In the genomic region with DNA sequence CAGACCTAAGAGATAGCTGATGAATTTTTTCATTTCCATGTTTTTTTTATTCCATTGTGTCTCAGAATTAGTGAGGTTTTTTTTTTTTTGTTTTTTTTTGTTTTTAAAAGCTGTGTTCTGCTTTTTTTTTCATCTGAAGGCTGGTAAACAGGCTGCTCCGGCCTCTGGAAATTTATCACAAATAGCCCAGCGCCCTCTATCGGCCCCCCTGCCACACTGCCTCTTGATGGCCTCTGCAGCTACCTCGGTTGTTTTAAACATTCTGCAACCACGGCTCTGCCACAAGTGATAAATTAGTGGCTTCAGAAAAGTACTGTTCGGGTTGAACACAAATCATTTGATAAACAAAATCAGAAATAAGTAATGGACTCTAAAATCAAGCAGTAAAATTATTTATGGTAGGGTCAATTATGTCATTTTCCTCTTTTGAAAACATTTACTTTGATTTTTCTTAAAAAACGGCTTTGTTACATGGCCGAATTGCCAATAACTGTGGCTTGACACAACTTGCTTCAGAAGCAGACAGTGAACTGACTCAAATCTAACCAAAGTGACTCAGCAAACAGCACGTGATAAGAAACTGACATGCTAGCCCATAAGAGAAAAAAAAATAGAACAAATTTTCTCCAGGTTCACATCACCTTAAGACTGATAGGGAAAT, we compare ENCODE assay signal across 8 cellular contexts.
A peak's percentile ranks its signal among the peaks of the same experiment; 100 is the strongest.
DNase-seq lines count a peak whose midpoint lies in the region; ATAC-seq, FAIRE-seq and TF ChIP-seq lines count a peak whose summit lies in the region.

No MANE protein-coding gene starts in this region.

- H3K4me2 ChIP-seq in OCI-LY1 (ENCODE audit: low read length), result no peak overlapping the region

- DNase-seq in AG09309 (ENCODE audit: low read depth), result no peak
- peak; percentile 12 for DNase-seq in activated T-cell treated with anti-CD3 and anti-CD28 coated beads, Interleukin-2, amount 50 U/mL, for 4 hours
- DNase-seq in foreskin melanocyte, result peak; percentile 27
- DNase-seq in pancreas, result peak; percentile 21 to 82 (median 54)
- no peak for DNase-seq in dedifferentiated amniotic fluid mesenchymal stem cell (ENCODE audit: extremely low spot score)

- peak; percentile 56 for ATAC-seq in GM18499 (IDR thresholded peaks at IDR 0.05; ENCODE audit: insufficient read depth, unreplicated experiment)
- ATAC-seq in HG03342 (IDR thresholded peaks at IDR 0.05; ENCODE audit: unreplicated experiment), result peak; percentile 70
- ATAC-seq in activated T-cell treated with anti-CD3 and anti-CD28 coated beads, Interleukin-2, amount 50 U/mL, for 4 hours, result no peak
- ATAC-seq in pancreas, result peak in 3 of 4 donors; percentile 76 to 88 (median 81)

- H3K4me3 ChIP-seq in AG09309 (ENCODE audit: control insufficient read depth, low read depth, low read length), result no peak overlapping the region
- H3K4me3 ChIP-seq in OCI-LY1 (ENCODE audit: low read depth, low read length, poor library complexity, severe bottlenecking), result no peak overlapping the region
- H3K4me3 ChIP-seq in pancreas, result no peak overlapping the region

- no peak overlapping the region for H3K4me3 Mint-ChIP-seq in activated T-cell treated with anti-CD3 and anti-CD28 coated beads, Interleukin-2, amount 50 U/mL, for 4 hours

- intact Hi-C loops in pancreas (cut with DNase I), result loop anchor here in 1 of 3 donors (5.0 kb wide), 1 partner anchor 1027 kb away; no protein-coding TSS in a partner anchor

- H3K4me1 ChIP-seq in OCI-LY1 (ENCODE audit: insufficient read depth, low read length, severe bottlenecking), result no peaks in the 10 kb centered on the region
- H3K4me1 ChIP-seq in pancreas, result no peaks in the 10 kb centered on the region

- 7 to 10% methylated on average over 9 of the region's 9 CpGs for WGBS in pancreas, 2 donors

- H3K27me3 ChIP-seq in OCI-LY1 (ENCODE audit: insufficient read depth, low read length) (no peaks in the 10 kb centered on the region), pancreas (no peaks in the 10 kb centered on the region)

- no peaks in the 10 kb centered on the region for H3K9me2 ChIP-seq in OCI-LY1 (ENCODE audit: low read depth, low read length)

- H3F3A ChIP-seq in OCI-LY1 (ENCODE audit: insufficient read depth, low read length), result no peaks in the 10 kb centered on the region

- FAIRE-seq in pancreas (lab: Jason Lieb, UNC), result no peak

- no peaks in the 10 kb centered on the region for H4K20me1 ChIP-seq in OCI-LY1 (ENCODE audit: insufficient read depth, low read length)

- H2AFZ ChIP-seq in OCI-LY1 (ENCODE audit: low read length), result no peak overlapping the region

- H3K27ac ChIP-seq in OCI-LY1 (ENCODE audit: low read depth, low read length, poor library complexity, severe bottlenecking) (no peak overlapping the region), pancreas (no peak overlapping the region)

- H3K36me3 Mint-ChIP-seq in activated T-cell treated with anti-CD3 and anti-CD28 coated beads, Interleukin-2, amount 50 U/mL, for 4 hours (ENCODE audit: insufficient read depth), result no peaks in the 10 kb centered on the region

- H3K4me1 Mint-ChIP-seq in activated T-cell treated with anti-CD3 and anti-CD28 coated beads, Interleukin-2, amount 50 U/mL, for 4 hours (ENCODE audit: low read depth), result no peaks in the 10 kb centered on the region

- peak; percentile 51 for TF ChIP-seq CTCF in AG09309 (IDR thresholded peaks at IDR 0.05; ENCODE audit: control insufficient read depth, insufficient read depth, low read depth, low read length, missing control alignments)
- TF ChIP-seq CTCF in OCI-LY1 (IDR thresholded peaks at IDR 0.05; ENCODE audit: low read length), result peak; percentile 86
- peak; percentile 14 to 64 (median 50) for TF ChIP-seq CTCF in pancreas (IDR thresholded peaks at IDR 0.05)

- H3K36me3 ChIP-seq in OCI-LY1 (ENCODE audit: insufficient read depth, low read length), result no peaks in the 10 kb centered on the region
- no peaks in the 10 kb centered on the region for H3K36me3 ChIP-seq in pancreas

- H3K27me3 Mint-ChIP-seq in activated T-cell treated with anti-CD3 and anti-CD28 coated beads, Interleukin-2, amount 50 U/mL, for 4 hours (ENCODE audit: low read depth), result peaks cover 6% of the 10 kb centered on the region

- H3K9me3 ChIP-seq in OCI-LY1 (ENCODE audit: low read length) (no peaks in the 10 kb centered on the region), pancreas (no peaks in the 10 kb centered on the region)

- H3K9ac ChIP-seq in OCI-LY1 (ENCODE audit: low read length), result no peak overlapping the region

- H3K9me3 Mint-ChIP-seq in activated T-cell treated with anti-CD3 and anti-CD28 coated beads, Interleukin-2, amount 50 U/mL, for 4 hours, result peaks cover 3% of the 10 kb centered on the region

- no peaks in the 10 kb centered on the region for H3K79me2 ChIP-seq in OCI-LY1 (ENCODE audit: insufficient read depth, low read length)

Comparison
In these comparisons a context has a peak if more than half of its experiments do, and no peak if none do; other contexts are left out.
1. DNase-seq: peak in activated T-cell treated with anti-CD3 and anti-CD28 coated beads, Interleukin-2, amount 50 U/mL, for 4 hours (single experiment), foreskin melanocyte (single experiment) and pancreas (6 of 6); none in AG09309 (single experiment) and dedifferentiated amniotic fluid mesenchymal stem cell (single experiment).
2. ATAC-seq: peak in GM18499 (single experiment), HG03342 (single experiment) and pancreas (3 of 4); none in activated T-cell treated with anti-CD3 and anti-CD28 coated beads, Interleukin-2, amount 50 U/mL, for 4 hours (0 of 2).
3. Peak in every context shown above with its lines, with median percentiles within 50 percentile points of each other: CTCF ChIP-seq.